Comparison of ENCODE assay signal across 15 cellular contexts in the genomic region with DNA sequence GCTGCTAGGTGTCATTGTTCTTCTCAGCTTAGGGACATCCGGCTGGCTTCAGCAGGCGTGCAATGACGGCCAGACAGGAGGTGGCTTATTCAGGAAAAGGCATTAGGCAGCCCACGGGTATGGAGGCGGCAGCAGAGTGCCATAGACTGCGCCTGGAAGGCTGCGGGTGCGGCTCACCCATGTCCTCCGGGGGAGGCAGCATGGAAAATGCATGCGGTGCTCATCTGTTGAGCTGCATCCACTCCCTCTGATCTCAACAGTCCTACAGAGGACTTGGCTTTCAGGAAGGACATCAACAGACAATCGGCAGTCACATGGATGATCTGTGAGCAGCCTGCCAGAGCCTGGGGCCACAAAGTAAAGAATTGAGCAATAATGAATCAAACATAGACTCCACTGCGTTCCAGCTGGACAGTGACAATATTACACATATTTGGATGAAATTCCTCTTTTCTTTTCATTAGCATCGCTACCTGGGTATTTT. TPM values are rescaled to one million over a fixed set of nuclear protein-coding genes. Genes with fewer than 3 reads are reported as not detected.
DNase-seq lines count a peak whose midpoint lies in the region; ATAC-seq and TF ChIP-seq lines count a peak whose summit lies in the region.
"Had no signal": no experiment of that assay in that cellular context is flagged by ENCODE, and none has a peak within 500 bp of the region (broad histone marks: within the 10 kb centered on the region; RNA-seq: fewer than 3 reads in every experiment).

No MANE protein-coding gene starts in this region.

- no peaks in the 10 kb centered on the region for H3K9me3 Mint-ChIP-seq in type B pancreatic cell
- H3K9me3 Mint-ChIP-seq: memory B cell had no signal

- H3K27me3 Mint-ChIP-seq in type B pancreatic cell: peaks cover 23% of the 10 kb centered on the region

- H3K27ac ChIP-seq in left ventricle myocardium inferior (replicated peaks): peak overlapping the region; percentile 59
- H3K27ac ChIP-seq in right cardiac atrium (ENCODE audit: low read length): no peak overlapping the region
- no peak overlapping the region for H3K27ac ChIP-seq in OCI-LY7 (ENCODE audit: low read depth, low read length, poor library complexity, severe bottlenecking)
- H3K27ac ChIP-seq: BLaER1, testis had no signal

- peaks cover 36% of the 10 kb centered on the region for H3K4me1 Mint-ChIP-seq in type B pancreatic cell (ENCODE audit: unreplicated experiment)

- H3K27ac Mint-ChIP-seq in type B pancreatic cell: peak overlapping the region; percentile 75
- H3K27ac Mint-ChIP-seq: activated naive CD8-positive, alpha-beta T cell; memory B cell; progenitor cell of endocrine pancreas had no signal

- H3K4me3 Mint-ChIP-seq in type B pancreatic cell: no peak overlapping the region
- H3K4me3 Mint-ChIP-seq: activated naive CD8-positive, alpha-beta T cell; memory B cell had no signal

- H3K36me3 ChIP-seq in left ventricle myocardium inferior (no peaks in the 10 kb centered on the region), OCI-LY7 (ENCODE audit: insufficient read depth, low read length) (no peaks in the 10 kb centered on the region)
- H3K36me3 ChIP-seq: BLaER1 had no signal

- H3K4me1 ChIP-seq in left ventricle myocardium inferior (peaks cover 24% of the 10 kb centered on the region), right cardiac atrium (ENCODE audit: control insufficient read depth, insufficient read depth, low read length) (no peaks in the 10 kb centered on the region), OCI-LY7 (ENCODE audit: insufficient read depth, low read length, poor library complexity, severe bottlenecking) (peaks cover 42% of the 10 kb centered on the region)
- H3K4me1 ChIP-seq: testis had no signal

- no peaks in the 10 kb centered on the region for H3K36me3 Mint-ChIP-seq in type B pancreatic cell
- H3K36me3 Mint-ChIP-seq: activated naive CD8-positive, alpha-beta T cell; memory B cell had no signal

- no peaks in the 10 kb centered on the region for H4K20me1 ChIP-seq in OCI-LY7 (ENCODE audit: insufficient read depth, low read length)
- H4K20me1 ChIP-seq: BLaER1 had no signal

- H3K9me3 ChIP-seq in left ventricle myocardium inferior (replicated peaks) (no peaks in the 10 kb centered on the region), right cardiac atrium (ENCODE audit: control insufficient read depth, low read length) (no peaks in the 10 kb centered on the region), OCI-LY7 (ENCODE audit: low read length) (no peaks in the 10 kb centered on the region)
- H3K9me3 ChIP-seq: BLaER1, testis had no signal

- no peak overlapping the region for H3K4me2 ChIP-seq in OCI-LY7 (ENCODE audit: low read length)

- H3K4me3 ChIP-seq in left ventricle myocardium inferior (no peak overlapping the region), right cardiac atrium (ENCODE audit: low read length) (no peak overlapping the region), OCI-LY7 (ENCODE audit: low read depth, low read length, poor library complexity, severe bottlenecking) (no peak overlapping the region), foreskin fibroblast (ENCODE audit: low read depth in 1 of 2, low read length in 2 of 2) (no peak overlapping the region)
- H3K4me3 ChIP-seq: BLaER1, testis had no signal

- CTCF ChIA-PET in OCI-LY7 (lab: Charles Lee; ENCODE audit: unreplicated experiment): interaction anchor here (0.9 kb wide), 1 partner anchor 38 kb away, joined by 3 read pairs; no protein-coding TSS in a partner anchor

- ATAC-seq in right cardiac atrium (no peak), GM21717 (IDR thresholded peaks at IDR 0.05; ENCODE audit: unreplicated experiment) (no peak)

- POLR2A ChIA-PET in OCI-LY7 (lab: Charles Lee): interaction anchor here (0.5 kb wide), 1 partner anchor 97 kb away, joined by 3 read pairs; no protein-coding TSS in a partner anchor

- peak; percentile 16 for TF ChIP-seq CTCF in left ventricle myocardium inferior (IDR thresholded peaks at IDR 0.05; ENCODE audit: borderline replicate concordance)
- TF ChIP-seq CTCF in OCI-LY7 (conservative IDR thresholded peaks at IDR 0.05; ENCODE audit: low read length): 0 out of 2 replicates have a peak, but pooled peaks have one; percentile 20
- peak; percentile 12 for TF ChIP-seq CTCF in foreskin fibroblast (IDR thresholded peaks at IDR 0.05; ENCODE audit: low read depth, low read length)
- TF ChIP-seq CTCF in type B pancreatic cell (conservative IDR thresholded peaks at IDR 0.05): no peak

- H3K27me3 ChIP-seq in left ventricle myocardium inferior (ENCODE audit: low read depth) (peaks cover 66% of the 10 kb centered on the region), right cardiac atrium (ENCODE audit: control insufficient read depth, insufficient read depth) (no peaks in the 10 kb centered on the region)
- H3K27me3 ChIP-seq: BLaER1, testis had no signal

- H3K79me2 ChIP-seq in OCI-LY7 (ENCODE audit: insufficient read depth, low read depth, low read length): no peaks in the 10 kb centered on the region

- no peak overlapping the region for H2AFZ ChIP-seq in OCI-LY7 (ENCODE audit: low read length)

- DNase-seq in left ventricle myocardium inferior (no peak), right cardiac atrium (no peak), OCI-LY7 (ENCODE audit: low spot score) (no peak), foreskin fibroblast (peak; percentile 52 to 80), type B pancreatic cell (ENCODE audit: extremely low spot score, unreplicated experiment) (no peak), mucosa of gallbladder (ENCODE audit: low spot score) (no peak), superior temporal gyrus (ENCODE audit: extremely low spot score) (no peak)
- DNase-seq: dermis blood vessel endothelial cell, H7, testis had no signal

- BruUV-seq in OCI-LY7 (replicated peaks; lab: Mats Ljungman, UMichigan): no TSS peak

- H3K9me2 ChIP-seq in OCI-LY7 (ENCODE audit: insufficient read depth, low read length): no peaks in the 10 kb centered on the region

- 64% methylated on average over 13 of the region's 13 CpGs for WGBS in right cardiac atrium

- intact Hi-C loops in left ventricle myocardium inferior (cut with micrococcal nuclease): no loop called here
- intact Hi-C loops in right cardiac atrium (cut with DNase I): loop anchor here in 3 of 4 donors (5.0 to 10.0 kb wide), 5 partner anchors 107 to 509 kb away; partner anchors contain the start of gene C2CD2 (in 1 of the 3)
- intact Hi-C loops in OCI-LY7 (cut with micrococcal nuclease; ENCODE audit: unreplicated experiment): no loop called here

RNA-seq across cellular contexts. Expression of gene UMODL1, which starts 42.9 kb away (rescaled TPM):
- total RNA-seq in left ventricle myocardium inferior (0.08 TPM), right cardiac atrium (not detected), OCI-LY7 (2022) (7.4 and 10.0 TPM in 2 replicates), type B pancreatic cell (ENCODE audit: low replicate concordance) (0.36 and 1.0 TPM in 2 replicates), mucosa of gallbladder (not detected)
- polyA plus RNA-seq in right cardiac atrium: not detected
- 6.6 and 12.3 TPM in 2 replicates for total RNA-seq in OCI-LY7 (2014; rRNA removed; shearing (Covaris generic))
- total RNA-seq: dermis blood vessel endothelial cell had no signal

Comparison
In these comparisons a context has a peak if more than half of its experiments do, and no peak if none do; other contexts are left out.
1. intact Hi-C loops: an anchor here in right cardiac atrium (5.0 to 10.0 kb wide); none called in left ventricle myocardium inferior and OCI-LY7.
2. DNase-seq: peak in foreskin fibroblast (2 of 2); none in left ventricle myocardium inferior (single experiment), right cardiac atrium (0 of 3), OCI-LY7 (single experiment), type B pancreatic cell (single experiment), mucosa of gallbladder (single experiment) and superior temporal gyrus (single experiment).